In the genomic region with DNA sequence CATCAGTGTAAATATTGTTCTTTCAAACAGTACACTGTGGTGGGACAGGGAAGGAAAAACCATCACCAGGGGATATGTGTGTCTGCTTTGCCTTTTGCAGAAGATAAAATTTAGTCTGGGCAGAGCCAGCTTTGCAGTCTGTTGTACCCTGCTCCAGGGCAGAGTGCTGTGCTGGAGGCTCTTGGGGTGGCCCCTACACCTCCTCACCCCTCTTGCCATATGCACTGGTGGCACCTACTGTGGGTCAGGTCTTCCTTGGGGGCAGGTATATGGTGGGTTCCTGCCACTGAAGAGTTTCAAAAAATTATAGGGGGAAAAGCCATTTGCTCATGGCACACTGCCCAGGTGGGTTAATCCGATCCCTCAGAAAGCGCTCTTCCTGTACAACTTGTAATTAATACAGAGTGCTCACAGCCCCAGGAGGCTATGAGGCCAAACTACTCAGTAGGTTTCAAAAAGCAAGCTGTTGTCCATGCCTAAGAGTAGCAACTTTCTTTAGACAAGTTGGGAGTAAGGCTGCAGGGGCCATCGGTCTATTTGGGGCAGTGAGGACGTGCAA, we compare ENCODE assay signal across 21 cellular contexts.
"Had no signal": no experiment of that assay in that cellular context is flagged by ENCODE, and none has a peak within 500 bp of the region (broad histone marks: within the 10 kb centered on the region; RNA-seq: fewer than 3 reads in every experiment).

No MANE protein-coding gene starts in this region.

- H3K4me1 ChIP-seq: lower lobe of right lung, stomach, suprapubic skin, tibial nerve had no signal

- ATAC-seq: activated CD4-positive, CD25-positive, alpha-beta regulatory T cell treated with anti-CD3 and anti-CD28 coated beads, Interleukin-2, amount 50 U/mL, for 24 hours; activated CD8-positive, alpha-beta memory T cell treated with anti-CD3 and anti-CD28 coated beads, Interleukin-2, amount 10 ng/mL, durations not matched to agents 7 days and 5 days; left colon; sciatic nerve; stimulated activated memory B cell treated with anti-CD40 and anti-IgM and Interleukin-4, amounts not matched to agents 10 μg/mL and 1 μg/mL and 100 μg/mL, for 72 hours had no signal

- H3K27ac ChIP-seq: lower lobe of right lung, stomach, suprapubic skin, tibial nerve, VCaP had no signal

- H3K36me3 ChIP-seq: lower lobe of right lung, stomach, suprapubic skin, tibial nerve had no signal

- H3K9me3 ChIP-seq: lower lobe of right lung, stomach, suprapubic skin had no signal

- H3K4me3 ChIP-seq: lower lobe of right lung, stomach, suprapubic skin, tibial nerve had no signal

- DNase-seq: activated CD4-positive, alpha-beta memory T cell treated with anti-CD3 and anti-CD28 coated beads, Interleukin-2, amount 10 ng/mL, durations not matched to agents 7 days and 5 days; activated CD4-positive, alpha-beta T cell treated with anti-CD3 and anti-CD28 coated beads, Interleukin-2, amount 10 ng/mL, durations not matched to agents 24 days and 14 days; activated CD8-positive, alpha-beta memory T cell treated with anti-CD3 and anti-CD28 coated beads, Interleukin-2, amount 10 ng/mL, durations not matched to agents 7 days and 5 days; activated effector memory CD4-positive, alpha-beta T cell treated with anti-CD3 and anti-CD28 coated beads, Interleukin-2, amount 50 U/mL, for 16 hours; activated T-cell treated with anti-CD3 and anti-CD28 coated beads for 4 hours; aorta; foreskin fibroblast; left colon; lower lobe of right lung; naive B cell; occipital lobe; posterior cingulate gyrus; small intestine; stimulated activated CD4-positive, alpha-beta T cell treated with anti-CD3 and anti-CD28 coated beads, Interleukin-15, amount 100 ng/mL, for 24 hours; stomach had no signal
